ENCODE assay signal across 1 cellular context in genomic region chr12:123109319-123109772, GRCh38.
TF ChIP-seq lines count a peak whose summit lies in the region.

No MANE protein-coding gene starts in this region.

TF ChIP-seq in H1, 55 proteins besides CTCF, POLR2A, EP300 and RAD21:
- TF ChIP-seq SAP30 (IDR thresholded peaks at IDR 0.05; ENCODE audit: insufficient read depth, insufficient replicate concordance, low read length) (no peak), PHF8 (conservative IDR thresholded peaks at IDR 0.05; ENCODE audit: low read depth, low read length) (no peak), NANOG (IDR thresholded peaks at IDR 0.05; ENCODE audit: insufficient read depth, low read depth, low read length, poor library complexity, severe bottlenecking) (no peak), GABPA (IDR thresholded peaks at IDR 0.05; ENCODE audit: borderline replicate concordance, insufficient read depth, low read length) (no peak), FOSL1 (IDR thresholded peaks at IDR 0.05; ENCODE audit: insufficient read depth, low read depth, low read length) (no peak), SRF (IDR thresholded peaks at IDR 0.05; ENCODE audit: low read depth, low read length) (no peak)
